In the genomic region with DNA sequence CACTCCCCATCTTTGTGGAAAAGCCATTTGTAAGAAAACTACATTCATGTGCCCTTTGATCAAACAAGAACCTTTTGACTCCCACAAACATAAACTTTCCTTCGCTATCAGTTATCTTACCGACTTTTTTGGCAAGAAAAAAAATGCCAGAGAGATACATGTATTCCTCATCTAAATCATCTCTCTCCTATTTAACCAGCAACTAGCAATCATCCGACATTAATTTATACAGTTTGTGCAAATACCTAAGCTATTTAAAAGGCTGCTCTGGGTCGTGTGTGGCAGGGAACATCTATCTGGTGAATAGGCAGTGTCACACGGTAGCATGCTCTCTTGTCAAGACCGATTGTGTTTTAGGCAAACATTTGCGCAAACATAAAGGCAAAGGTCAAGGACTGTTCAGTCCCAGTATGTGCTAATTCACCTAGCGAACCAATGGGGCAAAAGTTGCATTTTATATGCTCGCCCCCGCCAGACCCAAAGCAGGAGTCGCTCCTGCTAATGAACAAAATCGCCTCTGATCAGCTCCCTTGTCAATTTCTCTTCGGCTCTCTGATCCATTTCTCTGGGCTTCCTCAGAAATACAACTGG, we compare ENCODE assay signal across 1 cellular context.
TF ChIP-seq lines count a peak whose summit lies in the region.

No MANE protein-coding gene starts in this region.

TF ChIP-seq in HepG2, 621 proteins besides CTCF, POLR2A, EP300 and RAD21 (continued from another document):
- TF ChIP-seq THAP8 (CRISPR knock-in tag; IDR thresholded peaks at IDR 0.05; ENCODE audit: borderline replicate concordance) = no peak
- peak; percentile 66 for TF ChIP-seq MAX (IDR thresholded peaks at IDR 0.05)
- no peak for TF ChIP-seq ZNF570 (CRISPR knock-in tag; IDR thresholded peaks at IDR 0.05; ENCODE audit: borderline replicate concordance)
- no peak for TF ChIP-seq ZNF251 (CRISPR knock-in tag; IDR thresholded peaks at IDR 0.05)
- TF ChIP-seq ZNF713 (CRISPR knock-in tag; IDR thresholded peaks at IDR 0.05) = no peak
- no peak for TF ChIP-seq HNRNPUL1 (IDR thresholded peaks at IDR 0.05; ENCODE audit: low read depth, low read length)
- TF ChIP-seq KDM5A (IDR thresholded peaks at IDR 0.05; ENCODE audit: borderline replicate concordance, low read length) = no peak
- 0 out of 2 replicates have a peak, but pooled peaks have one; percentile 29 for TF ChIP-seq TFDP2 (CRISPR knock-in tag; IDR thresholded peaks at IDR 0.05)
- TF ChIP-seq ZNF205 (CRISPR knock-in tag; IDR thresholded peaks at IDR 0.05) = no peak
- no peak for TF ChIP-seq SMARCC2 (IDR thresholded peaks at IDR 0.05)
- TF ChIP-seq, protein P1, sequence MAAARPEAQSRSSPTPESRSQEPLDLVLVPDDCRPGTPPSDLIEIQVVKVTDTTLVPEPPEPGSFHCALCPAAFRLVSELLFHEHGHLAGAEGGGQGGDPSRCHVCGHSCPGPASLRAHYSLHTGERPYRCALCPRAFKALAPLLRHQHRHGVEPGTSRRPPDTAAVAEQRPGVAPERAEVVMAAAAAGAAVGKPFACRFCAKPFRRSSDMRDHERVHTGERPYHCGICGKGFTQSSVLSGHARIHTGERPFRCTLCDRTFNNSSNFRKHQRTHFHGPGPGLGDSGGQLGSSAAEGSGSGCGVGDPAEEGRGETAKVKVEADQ (CRISPR knock-in tag; IDR thresholded peaks at IDR 0.05; ENCODE audit: borderline replicate concordance) = no peak
